ENCODE assay signal across 11 cellular contexts in genomic region chr2:32559136-32559535, GRCh38.
A peak's percentile ranks its signal among the peaks of the same experiment; 100 is the strongest.
DNase-seq lines count a peak whose midpoint lies in the region; ATAC-seq, FAIRE-seq and TF ChIP-seq lines count a peak whose summit lies in the region.
"Had no signal": no experiment of that assay in that cellular context is flagged by ENCODE, and none has a peak within 500 bp of the region (broad histone marks: within the 10 kb centered on the region; RNA-seq: fewer than 3 reads in every experiment).

No MANE protein-coding gene starts in this region.

- FAIRE-seq in H1 (lab: Jason Lieb, UNC): no peak

- H3K4me1 Mint-ChIP-seq in MCF 10A (ENCODE audit: insufficient read depth, unreplicated experiment) (peaks cover 6% of the 10 kb centered on the region), endothelial cell (ENCODE audit: unreplicated experiment) (peaks cover 3% of the 10 kb centered on the region)
- H3K4me1 Mint-ChIP-seq in activated T-cell treated with anti-CD3 and anti-CD28 coated beads, Interleukin-2, amount 50 U/mL, for 72 hours (ENCODE audit: low read depth): peaks cover 3% of the 10 kb centered on the region

- 97% methylated on average over 3 of the region's 3 CpGs for WGBS in mammary epithelial cell (ENCODE audit: low coverage, missing lambda C conversion rate)
- WGBS in H1 (ENCODE audit: extremely low coverage in 1 of 2, insufficient coverage in 1 of 2, insufficient read length in 1 of 2, insufficient replicate concordance in 2 of 2, low coverage in 1 of 2, low lambda C conversion rate in 2 of 2, missing lambda C conversion rate in 1 of 2), 2 experiments: 94% methylated on average over 3 of the region's 3 CpGs; no CpG with 5 or more reads in 1 of the 2 experiments

- H2BK120ac ChIP-seq in H1 (replicated peaks; ENCODE audit: low read depth, low read length): no peak overlapping the region

- no peak overlapping the region for H4K91ac ChIP-seq in H1 (replicated peaks; ENCODE audit: insufficient read length, low read length)

- no peak overlapping the region for H3K23ac ChIP-seq in H1 (ENCODE audit: insufficient read length)

- peak; percentile 38 for ATAC-seq in upper lobe of right lung
- no peak for ATAC-seq in activated T-cell treated with anti-CD3 and anti-CD28 coated beads, Interleukin-2, amount 50 U/mL, for 72 hours (replicated peaks in 1 of 2)
- ATAC-seq: activated CD4-positive, alpha-beta T cell treated with anti-CD3 and anti-CD28 coated beads for 36 hours had no signal

- no peak overlapping the region for H3K9ac ChIP-seq in mammary epithelial cell (ENCODE audit: insufficient read depth, low read length)
- no peak overlapping the region for H3K9ac ChIP-seq in H1 (replicated peaks in 1 of 4; ENCODE audit: extremely low read depth in 1 of 4, low read depth in 3 of 4, low read length in 3 of 4)

- no peak overlapping the region for H3K14ac ChIP-seq in H1 (ENCODE audit: insufficient read length)

- no peak overlapping the region for H2AK5ac ChIP-seq in H1 (ENCODE audit: low read depth, low read length)

- H2BK5ac ChIP-seq in H1 (ENCODE audit: low read depth, low read length): no peak overlapping the region

- CTCF ChIA-PET in MCF 10A (lab: Yijun Ruan, JAX) (interaction anchor here (1.1 kb wide), 1 partner anchor 474 kb away, joined by 3 read pairs; no protein-coding TSS in a partner anchor), mammary epithelial cell (lab: Charles Lee; ENCODE audit: low non-redundant PET) (interaction anchor here (0.7 kb wide), 1 partner anchor 463 kb away, joined by 10 read pairs; no protein-coding TSS in a partner anchor), H1 (lab: Charles Lee; ENCODE audit: partially characterized antibody) (interaction anchor here (0.6 to 1.1 kb wide), 2 partner anchors 63 to 545 kb away, joined by 3 read pairs; no protein-coding TSS in a partner anchor)

- H3K9me3 Mint-ChIP-seq in MCF 10A (ENCODE audit: unreplicated experiment) (no peaks in the 10 kb centered on the region), endothelial cell (ENCODE audit: unreplicated experiment) (no peaks in the 10 kb centered on the region)
- peaks cover 1 to 2% of the 10 kb centered on the region in 2 donors for H3K9me3 Mint-ChIP-seq in activated T-cell treated with anti-CD3 and anti-CD28 coated beads, Interleukin-2, amount 50 U/mL, for 72 hours

- POLR2A ChIA-PET in MCF 10A (lab: Yijun Ruan, JAX) (interaction anchor here (0.7 to 1.9 kb wide), 4 partner anchors 13 to 29 kb away, joined by 3 to 12 read pairs (median 4); no protein-coding TSS in a partner anchor), H1 (lab: Charles Lee; ENCODE audit: partially characterized antibody) (interaction anchor here (0.7 to 1.5 kb wide), 2 partner anchors 11 to 140 kb away, joined by 3 to 4 read pairs; no protein-coding TSS in a partner anchor)

- H2BK15ac ChIP-seq in H1 (ENCODE audit: low read length): no peak overlapping the region

- H3K4me3 ChIP-seq in mammary epithelial cell (replicated peaks in 1 of 3; ENCODE audit: insufficient read depth in 1 of 3, low read depth in 2 of 3, low read length in 3 of 3): no peak overlapping the region
- H3K4me3 ChIP-seq in H1 (ENCODE audit: extremely low read depth in 1 of 4, insufficient read depth in 2 of 4, low read depth in 3 of 4, low read length in 4 of 4): no peak overlapping the region
- no peak overlapping the region for H3K4me3 ChIP-seq in upper lobe of right lung
- H3K4me3 ChIP-seq: vagina had no signal

- H2BK20ac ChIP-seq in H1 (ENCODE audit: low read length): no peak overlapping the region

- no peaks in the 10 kb centered on the region for H3K23me2 ChIP-seq in H1 (ENCODE audit: low read depth, low read length)

- H3K27me3 Mint-ChIP-seq in MCF 10A (ENCODE audit: insufficient read depth, unreplicated experiment): no peaks in the 10 kb centered on the region
- no peaks in the 10 kb centered on the region for H3K27me3 Mint-ChIP-seq in endothelial cell (ENCODE audit: unreplicated experiment)
- H3K27me3 Mint-ChIP-seq in activated T-cell treated with anti-CD3 and anti-CD28 coated beads, Interleukin-2, amount 50 U/mL, for 72 hours (ENCODE audit: low read depth): no peaks in the 10 kb centered on the region
- H3K27me3 Mint-ChIP-seq: activated CD4-positive, alpha-beta T cell treated with anti-CD3 and anti-CD28 coated beads for 36 hours had no signal

- intact Hi-C loops in MCF 10A (cut with micrococcal nuclease) (loop anchor here (10.0 kb wide), 3 partner anchors 216 to 886 kb away; partner anchors contain the start of gene LTBP1), mammary epithelial cell (cut with micrococcal nuclease) (loop anchor here (10.0 kb wide), 1 partner anchor 706 kb away; no protein-coding TSS in a partner anchor), upper lobe of right lung (cut with DNase I) (no loop called here)

- no peak for TF ChIP-seq EP300 in H1 (IDR thresholded peaks at IDR 0.05; ENCODE audit: borderline replicate concordance in 1 of 2, low read depth in 2 of 2, low read length in 2 of 2)

- no peak overlapping the region for H3K4me3 Mint-ChIP-seq in MCF 10A (ENCODE audit: unreplicated experiment)
- no peak overlapping the region for H3K4me3 Mint-ChIP-seq in endothelial cell (ENCODE audit: unreplicated experiment)
- H3K4me3 Mint-ChIP-seq in activated T-cell treated with anti-CD3 and anti-CD28 coated beads, Interleukin-2, amount 50 U/mL, for 72 hours: no peak overlapping the region
- H3K4me3 Mint-ChIP-seq: activated CD4-positive, alpha-beta T cell treated with anti-CD3 and anti-CD28 coated beads for 36 hours had no signal

- in situ Hi-C loops in mammary epithelial cell (cut with MboI; ENCODE audit: low sequenced_read_pairs in 2 of 2): no loop called here

- H3K9me3 ChIP-seq in mammary epithelial cell (replicated peaks; ENCODE audit: insufficient read depth, low read length): no peaks in the 10 kb centered on the region
- no peaks in the 10 kb centered on the region for H3K9me3 ChIP-seq in H1 (ENCODE audit: insufficient read depth in 2 of 2, low read depth in 1 of 2, low read length in 1 of 2)
- H3K9me3 ChIP-seq in upper lobe of right lung: no peaks in the 10 kb centered on the region
- H3K9me3 ChIP-seq: vagina had no signal

- H4K5ac ChIP-seq in H1 (ENCODE audit: insufficient read length, low read depth, low read length): no peak overlapping the region

- DNase-seq in MCF 10A (ENCODE audit: unreplicated experiment) (peak; percentile 8), mammary epithelial cell (no peak), H1 (ENCODE audit: low read depth in 1 of 2, low spot score in 2 of 2) (no peak), upper lobe of right lung (no peak), endothelial cell (ENCODE audit: low spot score) (no peak)
- DNase-seq in activated CD8-positive, alpha-beta memory T cell treated with anti-CD3 and anti-CD28 coated beads, Interleukin-2, amount 50 U/mL, for 4 hours: no peak
- DNase-seq in activated T-cell treated with anti-CD3 and anti-CD28 coated beads, Interleukin-2, amount 50 U/mL, for 72 hours: no peak
- DNase-seq: activated CD4-positive, alpha-beta T cell treated with anti-CD3 and anti-CD28 coated beads for 36 hours; SHP77 treated with DMSO at 0.1 percent for 48 hours had no signal

- H2AFZ ChIP-seq in mammary epithelial cell (ENCODE audit: low read depth, low read length) (no peak overlapping the region), H1 (ENCODE audit: low read length) (no peak overlapping the region)

- no peak overlapping the region for H3K18ac ChIP-seq in H1 (ENCODE audit: extremely low read depth, low read length)

- H3K79me2 ChIP-seq in mammary epithelial cell (ENCODE audit: insufficient read depth, low read length) (no peaks in the 10 kb centered on the region), H1 (ENCODE audit: control insufficient read depth in 1 of 2, insufficient read depth in 2 of 2, low read length in 2 of 2) (no peaks in the 10 kb centered on the region)

- no peak overlapping the region for H3K4ac ChIP-seq in H1 (replicated peaks; ENCODE audit: insufficient read length, low read depth, low read length)

- H3K4me1 ChIP-seq in mammary epithelial cell (ENCODE audit: insufficient read depth, low read length): peaks cover 5% of the 10 kb centered on the region
- no peaks in the 10 kb centered on the region for H3K4me1 ChIP-seq in H1 (replicated peaks in 1 of 4; ENCODE audit: control insufficient read depth in 3 of 4, insufficient read depth in 4 of 4, low read length in 3 of 4)
- H3K4me1 ChIP-seq in upper lobe of right lung: no peaks in the 10 kb centered on the region
- H3K4me1 ChIP-seq: vagina had no signal

- no peak for TF ChIP-seq POLR2A in H1 (IDR thresholded peaks at IDR 0.05; ENCODE audit: control extremely low read depth in 1 of 2, low read depth in 2 of 2, low read length in 2 of 2)

- H3K27ac Mint-ChIP-seq in MCF 10A (ENCODE audit: low read depth, unreplicated experiment) (no peak overlapping the region), endothelial cell (ENCODE audit: unreplicated experiment) (no peak overlapping the region)
- H3K27ac Mint-ChIP-seq in activated T-cell treated with anti-CD3 and anti-CD28 coated beads, Interleukin-2, amount 50 U/mL, for 72 hours: no peak overlapping the region
- H3K27ac Mint-ChIP-seq: activated CD4-positive, alpha-beta T cell treated with anti-CD3 and anti-CD28 coated beads for 36 hours had no signal

- H3K27ac ChIP-seq in mammary epithelial cell (ENCODE audit: insufficient read depth, low read depth, low read length): no peak overlapping the region
- H3K27ac ChIP-seq in H1 (ENCODE audit: low read depth, low read length): no peak overlapping the region
- peak overlapping the region; percentile 80 for H3K27ac ChIP-seq in layer of hippocampus (ENCODE audit: low read depth, low read length)
- no peak overlapping the region for H3K27ac ChIP-seq in upper lobe of right lung
- H3K27ac ChIP-seq: vagina had no signal

- no peaks in the 10 kb centered on the region for H4K20me1 ChIP-seq in mammary epithelial cell (ENCODE audit: insufficient read depth, low read length)
- no peaks in the 10 kb centered on the region for H4K20me1 ChIP-seq in H1 (replicated peaks in 1 of 2; ENCODE audit: control insufficient read depth in 1 of 2, insufficient read depth in 2 of 2, low read length in 2 of 2)

- no peak for TF ChIP-seq RAD21 in H1 (IDR thresholded peaks at IDR 0.05 in 1 of 2, conservative IDR thresholded peaks at IDR 0.05 in 1 of 2; ENCODE audit: low read depth in 2 of 2, low read length in 2 of 2)

- no peaks in the 10 kb centered on the region for H3K27me3 ChIP-seq in mammary epithelial cell (ENCODE audit: insufficient read depth, low read length)
- H3K27me3 ChIP-seq in H1 (replicated peaks in 1 of 4; ENCODE audit: control insufficient read depth in 3 of 4, extremely low read depth in 1 of 4, insufficient read depth in 3 of 4, low read length in 3 of 4): no peaks in the 10 kb centered on the region
- no peaks in the 10 kb centered on the region for H3K27me3 ChIP-seq in layer of hippocampus (ENCODE audit: control insufficient read depth, insufficient read depth, low read length)
- no peaks in the 10 kb centered on the region for H3K27me3 ChIP-seq in upper lobe of right lung
- H3K27me3 ChIP-seq: vagina had no signal

- H3K4me2 ChIP-seq in mammary epithelial cell (ENCODE audit: insufficient read depth, low read depth, low read length) (no peak overlapping the region), H1 (ENCODE audit: insufficient read depth in 1 of 2, low read depth in 2 of 2, low read length in 2 of 2) (no peak overlapping the region)

- H3K36me3 ChIP-seq in mammary epithelial cell (ENCODE audit: insufficient read depth, low read length): peaks cover 7% of the 10 kb centered on the region
- peaks cover 0 to 3% (median 0%) of the 10 kb centered on the region in 4 experiments; a peak in 2 of 8 replicates for H3K36me3 ChIP-seq in H1 (ENCODE audit: control insufficient read depth in 2 of 4, insufficient read depth in 4 of 4, low read length in 3 of 4)
- H3K36me3 ChIP-seq in upper lobe of right lung: peaks cover 25% of the 10 kb centered on the region

- no peak overlapping the region for H3K56ac ChIP-seq in H1 (replicated peaks; ENCODE audit: insufficient read length, low read depth, low read length)

- no peaks in the 10 kb centered on the region for H3K79me1 ChIP-seq in H1 (ENCODE audit: low read depth, low read length)

- H3K36me3 Mint-ChIP-seq in MCF 10A (ENCODE audit: insufficient read depth, unreplicated experiment) (peaks cover 10% of the 10 kb centered on the region), endothelial cell (ENCODE audit: low read depth, unreplicated experiment) (peaks cover 2% of the 10 kb centered on the region)
- peaks cover 3 to 13% of the 10 kb centered on the region in 2 donors for H3K36me3 Mint-ChIP-seq in activated T-cell treated with anti-CD3 and anti-CD28 coated beads, Interleukin-2, amount 50 U/mL, for 72 hours (ENCODE audit: insufficient read depth in 2 of 2)

- no peak overlapping the region for H2BK12ac ChIP-seq in H1 (ENCODE audit: low read depth, low read length)

- BruUV-seq in MCF 10A (replicated peaks; lab: Mats Ljungman, UMichigan) (no TSS peak), mammary epithelial cell (replicated peaks; lab: Mats Ljungman, UMichigan) (no TSS peak)

- TF ChIP-seq CTCF in MCF 10A (IDR thresholded peaks at IDR 0.05; ENCODE audit: unreplicated experiment) (no peak), mammary epithelial cell (conservative IDR thresholded peaks at IDR 0.05 in 1 of 2, IDR thresholded peaks at IDR 0.05 in 1 of 2; ENCODE audit: extremely low read depth in 1 of 2, insufficient read depth in 1 of 2, low read depth in 1 of 2, low read length in 2 of 2) (no peak), H1 (IDR thresholded peaks at IDR 0.05; ENCODE audit: control extremely low read depth in 1 of 3, insufficient read depth in 1 of 3, low read depth in 1 of 3, low read length in 3 of 3) (no peak), upper lobe of right lung (IDR thresholded peaks at IDR 0.05) (no peak), endothelial cell (IDR thresholded peaks at IDR 0.05; ENCODE audit: unreplicated experiment) (no peak)

- dilution Hi-C loops in mammary epithelial cell (cut with HindIII; ENCODE audit: low sequenced_read_pairs): no loop called here

- H4K8ac ChIP-seq in H1 (ENCODE audit: extremely low read depth, insufficient read depth, low read length): no peak overlapping the region
